ENCODE assay signal across 17 cellular contexts in genomic region chr6:11425876-11426275, GRCh38.
A peak's percentile ranks its signal among the peaks of the same experiment; 100 is the strongest.
DNase-seq lines count a peak whose midpoint lies in the region; ATAC-seq, FAIRE-seq and TF ChIP-seq lines count a peak whose summit lies in the region.
"Had no signal": no experiment of that assay in that cellular context is flagged by ENCODE, and none has a peak within 500 bp of the region (broad histone marks: within the 10 kb centered on the region; RNA-seq: fewer than 3 reads in every experiment).

No MANE protein-coding gene starts in this region.

- peak; percentile 36 for ATAC-seq in HepG2
- no peak for ATAC-seq in right lobe of liver
- no peak for ATAC-seq in HG03521 (IDR thresholded peaks at IDR 0.05; ENCODE audit: unreplicated experiment)
- no peak for ATAC-seq in GM19023 (IDR thresholded peaks at IDR 0.05; ENCODE audit: unreplicated experiment)
- ATAC-seq: Panc1 had no signal

- H3K27me3 ChIP-seq in HepG2 (ENCODE audit: control insufficient read depth in 1 of 2, insufficient read depth in 2 of 2, low read length in 2 of 2), result no peaks in the 10 kb centered on the region
- no peaks in the 10 kb centered on the region for H3K27me3 ChIP-seq in right lobe of liver
- no peaks in the 10 kb centered on the region for H3K27me3 ChIP-seq in esophagus muscularis mucosa

- H3K36me3 Mint-ChIP-seq in neural crest cell (ENCODE audit: low read depth), result no peaks in the 10 kb centered on the region

- peak; percentile 23 for FAIRE-seq in HepG2 (lab: Jason Lieb, UNC)
- FAIRE-seq: GM12892, H1 had no signal

- H3K27me3 Mint-ChIP-seq in neural crest cell (ENCODE audit: low read depth), result no peaks in the 10 kb centered on the region

- WGBS in HepG2 (ENCODE audit: low lambda C conversion rate), result 48% methylated on average over 1 of the region's 1 CpG
- WGBS in right lobe of liver (ENCODE audit: insufficient coverage, low coverage, low lambda C conversion rate, missing lambda C conversion rate), result 64% methylated on average over 1 of the region's 1 CpG
- 93% methylated on average over 1 of the region's 1 CpG for WGBS in esophagus muscularis mucosa

- peaks cover 83% of the 10 kb centered on the region for H3K4me1 ChIP-seq in HepG2 (ENCODE audit: insufficient read depth, low read length)
- H3K4me1 ChIP-seq in right lobe of liver, result no peaks in the 10 kb centered on the region
- peaks cover 34 to 60% (median 37%) of the 10 kb centered on the region in 4 donors for H3K4me1 ChIP-seq in esophagus muscularis mucosa

- H3K36me3 ChIP-seq in HepG2 (replicated peaks in 1 of 2; ENCODE audit: control insufficient read depth in 1 of 2, insufficient read depth in 2 of 2, low read length in 2 of 2), result no peaks in the 10 kb centered on the region
- no peaks in the 10 kb centered on the region for H3K36me3 ChIP-seq in right lobe of liver
- H3K36me3 ChIP-seq in esophagus muscularis mucosa, result no peaks in the 10 kb centered on the region

- H3K4me2 ChIP-seq in HepG2 (ENCODE audit: low read depth, low read length), result peak overlapping the region; percentile 34

- H2AFZ ChIP-seq in HepG2 (ENCODE audit: low read length), result no peak overlapping the region

- no peaks in the 10 kb centered on the region for H3K79me2 ChIP-seq in HepG2 (ENCODE audit: insufficient read depth, low read length)

- H4K20me1 ChIP-seq in HepG2 (ENCODE audit: insufficient read depth, low read length), result no peaks in the 10 kb centered on the region

- BruUV-seq in HepG2 (replicated peaks; lab: Mats Ljungman, UMichigan), result no TSS peak

- no peak for TF ChIP-seq EP300 in HepG2 (IDR thresholded peaks at IDR 0.05; ENCODE audit: low read depth in 2 of 2, low read length in 2 of 2)
- TF ChIP-seq EP300 in HepG2 (CRISPR knock-in tag; IDR thresholded peaks at IDR 0.05; ENCODE audit: borderline replicate concordance), result no peak; the same call in 1 of the 2 replicates
- no peak for TF ChIP-seq EP300 in esophagus muscularis mucosa (IDR thresholded peaks at IDR 0.05)

- no peak for TF ChIP-seq RAD21 in HepG2 (CRISPR knock-in tag; IDR thresholded peaks at IDR 0.05)

- CTCF ChIA-PET in HepG2 (lab: Yijun Ruan, JAX; ENCODE audit: low intra/inter-chr PET ratio, low total read pairs), result no interaction called here

- TF ChIP-seq CTCF in HepG2 (CRISPR knock-in tag; IDR thresholded peaks at IDR 0.05) (no peak), right lobe of liver (IDR thresholded peaks at IDR 0.05) (no peak), esophagus muscularis mucosa (IDR thresholded peaks at IDR 0.05) (no peak), neural crest cell (conservative IDR thresholded peaks at IDR 0.05) (no peak)

- intact Hi-C loops in HepG2 (cut with micrococcal nuclease; ENCODE audit: unreplicated experiment), result loop anchor here (2.0 kb wide), 1 partner anchor 33 kb away; no protein-coding TSS in a partner anchor
- intact Hi-C loops in right lobe of liver (cut with DNase I), result loop anchor here in 1 of 2 donors (5.0 kb wide), 1 partner anchor 149 kb away; no protein-coding TSS in a partner anchor
- intact Hi-C loops in esophagus muscularis mucosa (cut with DNase I), result no loop called here

- DNase-seq in HepG2 (ENCODE audit: low spot score) (no peak), right lobe of liver (no peak), esophagus muscularis mucosa (ENCODE audit: extremely low spot score) (peak; percentile 7), neural crest cell (ENCODE audit: low read depth, low spot score) (no peak), AML-193 (lab: John Stamatoyannopoulos, UW) (no peak)
- no peak for DNase-seq in activated naive CD4-positive, alpha-beta T cell (lab: John Stamatoyannopoulos, UW)
- DNase-seq: C1 segment of cervical spinal cord, MM.1S, NCI-H1092 treated with DMSO at 0.1 percent for 48 hours, NCI-H2081 treated with DMSO at 0.1 percent for 48 hours, NCI-H524, Right ventricle myocardium superior had no signal

- peaks cover 53% of the 10 kb centered on the region for H3K4me1 Mint-ChIP-seq in neural crest cell

- peak overlapping the region; percentile 63 for H3K27ac Mint-ChIP-seq in neural crest cell (ENCODE audit: unreplicated experiment)

- H3K9me3 Mint-ChIP-seq in neural crest cell, result no peaks in the 10 kb centered on the region

- H3K9me3 ChIP-seq in HepG2 (ENCODE audit: low read length) (no peaks in the 10 kb centered on the region), right lobe of liver (no peaks in the 10 kb centered on the region), esophagus muscularis mucosa (no peaks in the 10 kb centered on the region)

- no peak for TF ChIP-seq POLR2A in HepG2 (IDR thresholded peaks at IDR 0.05; ENCODE audit: insufficient read depth in 1 of 2, low read depth in 2 of 2, low read length in 2 of 2)
- TF ChIP-seq POLR2A in right lobe of liver (IDR thresholded peaks at IDR 0.05), result no peak
- TF ChIP-seq POLR2A in esophagus muscularis mucosa (IDR thresholded peaks at IDR 0.05; ENCODE audit: low read depth), result no peak

- POLR2A ChIA-PET in HepG2 (lab: Yijun Ruan, JAX), result interaction anchor here (1.4 to 1.9 kb wide), 3 partner anchors 8 to 193 kb away, joined by 4 to 6 read pairs (median 5); partner anchors contain the start of gene NEDD9

- H3K4me3 ChIP-seq in HepG2 (replicated peaks in 1 of 3; ENCODE audit: insufficient read depth in 1 of 3, low read depth in 2 of 3, low read length in 3 of 3) (no peak overlapping the region), right lobe of liver (no peak overlapping the region), esophagus muscularis mucosa (no peak overlapping the region)

- H3K4me3 Mint-ChIP-seq in neural crest cell, result no peak overlapping the region

- in situ Hi-C loops in HepG2 (cut with HindIII; ENCODE audit: extremely low pct_ligation_motif_present, low pct_unique_long_range_greater_than_20kb), result no loop called here

- H3K27ac ChIP-seq in HepG2 (ENCODE audit: extremely low read length, insufficient read depth, low read length) (peak overlapping the region; percentile 75), right lobe of liver (no peak overlapping the region), esophagus muscularis mucosa (replicated peaks in 1 of 4) (no peak overlapping the region)

- peak overlapping the region; percentile 39; the same call in 1 of the 2 replicates for H3K9ac ChIP-seq in HepG2 (ENCODE audit: insufficient read depth, low read depth, low read length)

TF ChIP-seq in HepG2, 621 proteins besides CTCF, POLR2A, EP300 and RAD21 (continues in another document):
- 0 out of 2 replicates have a peak, but pooled peaks have one; percentile 12 for TF ChIP-seq EHMT2 (IDR thresholded peaks at IDR 0.05; ENCODE audit: borderline replicate concordance, low read depth, low read length)
- no peak for TF ChIP-seq ZNF235 (CRISPR knock-in tag; IDR thresholded peaks at IDR 0.05; ENCODE audit: borderline replicate concordance)
- no peak for TF ChIP-seq POLR2AphosphoS5 (IDR thresholded peaks at IDR 0.05; ENCODE audit: low read depth, low read length)
- TF ChIP-seq ZNF451 (CRISPR knock-in tag; IDR thresholded peaks at IDR 0.05), result peak; percentile 73; the same call in 1 of the 2 replicates
- TF ChIP-seq GPN1 (CRISPR knock-in tag; IDR thresholded peaks at IDR 0.05; ENCODE audit: borderline replicate concordance), result no peak
- TF ChIP-seq CHD4 (IDR thresholded peaks at IDR 0.05; ENCODE audit: borderline replicate concordance, low read length), result 0 out of 2 replicates have a peak, but pooled peaks have one; percentile 0
- TF ChIP-seq ZNF512B (CRISPR knock-in tag; IDR thresholded peaks at IDR 0.05; ENCODE audit: borderline replicate concordance), result no peak
- 0 out of 2 replicates have a peak, but pooled peaks have one; percentile 7 for TF ChIP-seq ARHGAP35 (CRISPR knock-in tag; IDR thresholded peaks at IDR 0.05; ENCODE audit: borderline replicate concordance)
- 0 out of 2 replicates have a peak, but pooled peaks have one; percentile 3 for TF ChIP-seq ZNF788 (CRISPR knock-in tag; IDR thresholded peaks at IDR 0.05; ENCODE audit: borderline replicate concordance)
- TF ChIP-seq USF2 (IDR thresholded peaks at IDR 0.05; ENCODE audit: low read depth, low read length), result no peak
- TF ChIP-seq USF2 (CRISPR knock-in tag; IDR thresholded peaks at IDR 0.05; ENCODE audit: borderline replicate concordance), result peak; percentile 2; the same call in 1 of the 2 replicates
- TF ChIP-seq, protein P1, sequence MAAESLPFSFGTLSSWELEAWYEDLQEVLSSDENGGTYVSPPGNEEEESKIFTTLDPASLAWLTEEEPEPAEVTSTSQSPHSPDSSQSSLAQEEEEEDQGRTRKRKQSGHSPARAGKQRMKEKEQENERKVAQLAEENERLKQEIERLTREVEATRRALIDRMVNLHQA (CRISPR knock-in tag; IDR thresholded peaks at IDR 0.05), result no peak
